Comparison of ENCODE assay signal across 9 cellular contexts in genomic region chr1:160219062-160219929, GRCh38. TPM values are rescaled to one million over a fixed set of nuclear protein-coding genes. Genes with fewer than 3 reads are reported as not detected.
DNase-seq lines count a peak whose midpoint lies in the region; ATAC-seq and TF ChIP-seq lines count a peak whose summit lies in the region.
"Had no signal": no experiment of that assay in that cellular context is flagged by ENCODE, and none has a peak within 500 bp of the region (broad histone marks: within the 10 kb centered on the region; RNA-seq: fewer than 3 reads in every experiment).

No MANE protein-coding gene starts in this region.

- ATAC-seq in Panc1 (peak; percentile 79), GM18873 (IDR thresholded peaks at IDR 0.05; ENCODE audit: low FRiP score, unreplicated experiment) (no peak), HG02938 (IDR thresholded peaks at IDR 0.05; ENCODE audit: unreplicated experiment) (no peak)
- ATAC-seq in CD4-positive, alpha-beta T cell (ENCODE audit: poor library complexity), result no peak

- no peak overlapping the region for H2AFZ ChIP-seq in neural cell (ENCODE audit: low read depth, low read length)

- POLR2A ChIA-PET in Panc1 (lab: Charles Lee), result no interaction called here
- POLR2A ChIA-PET in CD4-positive, alpha-beta T cell (lab: Charles Lee), result interaction anchor here (0.9 kb wide), 3 partner anchors 9 to 132 kb away, joined by 3 to 4 read pairs (median 3); no protein-coding TSS in a partner anchor

- H3K9me3 ChIP-seq in Panc1 (ENCODE audit: control insufficient read depth, insufficient read depth, low read depth, low read length), result no peaks in the 10 kb centered on the region
- no peaks in the 10 kb centered on the region for H3K9me3 ChIP-seq in esophagus squamous epithelium
- no peaks in the 10 kb centered on the region for H3K9me3 ChIP-seq in neural cell (ENCODE audit: low read length)
- H3K9me3 ChIP-seq in CD4-positive, alpha-beta T cell (ENCODE audit: control insufficient read depth, low read length), result no peaks in the 10 kb centered on the region
- H3K9me3 ChIP-seq: BLaER1 had no signal

- H3K27me3 ChIP-seq in Panc1 (ENCODE audit: control insufficient read depth, insufficient read depth, low read length) (no peaks in the 10 kb centered on the region), esophagus squamous epithelium (no peaks in the 10 kb centered on the region), neural cell (ENCODE audit: insufficient read depth, low read depth, low read length) (no peaks in the 10 kb centered on the region)
- no peaks in the 10 kb centered on the region for H3K27me3 ChIP-seq in CD4-positive, alpha-beta T cell (ENCODE audit: control insufficient read depth, insufficient read depth, low read length)
- H3K27me3 ChIP-seq: BLaER1 had no signal

- H3K27ac ChIP-seq in Panc1 (ENCODE audit: low read length) (no peak overlapping the region), esophagus squamous epithelium (peak overlapping the region; percentile 30 to 83 (median 80)), neural cell (ENCODE audit: low read length) (no peak overlapping the region)
- H3K27ac ChIP-seq in CD4-positive, alpha-beta T cell (ENCODE audit: low read depth, low read length), result no peak overlapping the region
- H3K27ac ChIP-seq: BLaER1 had no signal

- no peak for TF ChIP-seq POLR2A in esophagus squamous epithelium (IDR thresholded peaks at IDR 0.05)

- no peaks in the 10 kb centered on the region for H3K27me3 Mint-ChIP-seq in CD4-positive, alpha-beta T cell

- H3F3A ChIP-seq in neural cell (ENCODE audit: insufficient read depth, low read length, poor library complexity, severe bottlenecking), result no peaks in the 10 kb centered on the region

- H3K4me1 Mint-ChIP-seq in CD4-positive, alpha-beta T cell (ENCODE audit: low read depth), result no peaks in the 10 kb centered on the region

- H3K27ac Mint-ChIP-seq in CD4-positive, alpha-beta T cell, result no peak overlapping the region

- H3K4me1 ChIP-seq in Panc1 (ENCODE audit: control insufficient read depth, insufficient read depth, low read length) (no peaks in the 10 kb centered on the region), esophagus squamous epithelium (peaks cover 13 to 58% (median 25%) of the 10 kb centered on the region in 3 donors)
- H3K4me1 ChIP-seq: BLaER1 had no signal

- H3K79me2 ChIP-seq in neural cell (replicated peaks; ENCODE audit: insufficient read depth, low read length), result no peaks in the 10 kb centered on the region

- H3K4me3 ChIP-seq in Panc1 (ENCODE audit: low read depth in 2 of 2, low read length in 2 of 2), result no peak overlapping the region
- H3K4me3 ChIP-seq in esophagus squamous epithelium, result no peak overlapping the region
- no peak overlapping the region for H3K4me3 ChIP-seq in neural cell (ENCODE audit: low read length)
- H3K4me3 ChIP-seq: BLaER1 had no signal

- in situ Hi-C loops in Panc1 (cut with HindIII; ENCODE audit: low pct_unique_long_range_greater_than_20kb, low sequenced_read_pairs), result no loop called here

- TF ChIP-seq CTCF in Panc1 (IDR thresholded peaks at IDR 0.05), result peak; percentile 68
- peak in 5 of 6 experiments; percentile 37 to 55 (median 44) for TF ChIP-seq CTCF in esophagus squamous epithelium (IDR thresholded peaks at IDR 0.05)
- TF ChIP-seq CTCF in neural cell (IDR thresholded peaks at IDR 0.05; ENCODE audit: poor library complexity, severe bottlenecking), result peak; percentile 59
- TF ChIP-seq CTCF in CD4-positive, alpha-beta T cell (IDR thresholded peaks at IDR 0.05), result no peak

- H3K9me2 ChIP-seq in neural cell (ENCODE audit: insufficient read depth, low read length), result no peaks in the 10 kb centered on the region

- no peak overlapping the region for H3K4me2 ChIP-seq in neural cell (ENCODE audit: low read length)
- H3K4me2 ChIP-seq: BLaER1 had no signal

- DNase-seq in NCI-H1105 treated with DMSO at 0.1 percent for 48 hours (lab: John Stamatoyannopoulos, UW) (peak; percentile 12), NCI-H1105 (lab: John Stamatoyannopoulos, UW) (no peak), Panc1 (ENCODE audit: low read depth, low spot score) (peak; percentile 10), esophagus squamous epithelium (lab: John Stamatoyannopoulos, UW) (no peak)
- no peak for DNase-seq in CD4-positive, alpha-beta T cell

- CTCF ChIA-PET in Panc1 (lab: Charles Lee), result interaction anchor here (0.7 to 2.6 kb wide), 6 partner anchors 17 to 118 kb away, joined by 3 to 18 read pairs (median 4); no protein-coding TSS in a partner anchor
- CTCF ChIA-PET in CD4-positive, alpha-beta T cell (lab: Charles Lee), result interaction anchor here (1.9 to 2.3 kb wide), 2 partner anchors 26 to 33 kb away, joined by 7 read pairs; no protein-coding TSS in a partner anchor

- peak; percentile 63 for TF ChIP-seq RAD21 in neural cell (conservative IDR thresholded peaks at IDR 0.05)

- H3K36me3 Mint-ChIP-seq in CD4-positive, alpha-beta T cell (ENCODE audit: low read depth), result peaks cover 52% of the 10 kb centered on the region

- BruUV-seq in Panc1 (replicated peaks; lab: Mats Ljungman, UMichigan), result no TSS peak

- intact Hi-C loops in Panc1 (cut with micrococcal nuclease; ENCODE audit: unreplicated experiment), result no loop called here
- intact Hi-C loops in esophagus squamous epithelium (cut with DNase I), result no loop called here
- intact Hi-C loops in CD4-positive, alpha-beta T cell (cut with DNase I, micrococcal nuclease), result no loop called here

- H3K9ac ChIP-seq in neural cell (ENCODE audit: low read length), result no peak overlapping the region
- H3K9ac ChIP-seq: BLaER1 had no signal

- no peaks in the 10 kb centered on the region for H4K20me1 ChIP-seq in neural cell (ENCODE audit: insufficient read depth)

- 18 to 26% methylated on average over 4 of the region's 4 CpGs for WGBS in esophagus squamous epithelium, 2 donors

- no peaks in the 10 kb centered on the region for H3K9me3 Mint-ChIP-seq in CD4-positive, alpha-beta T cell

- peaks cover 43% of the 10 kb centered on the region for H3K36me3 ChIP-seq in Panc1 (ENCODE audit: control insufficient read depth, insufficient read depth, low read length)
- H3K36me3 ChIP-seq in esophagus squamous epithelium, result peaks cover 18 to 100% (median 38%) of the 10 kb centered on the region in 3 donors
- peaks cover 23% of the 10 kb centered on the region for H3K36me3 ChIP-seq in neural cell (ENCODE audit: insufficient read depth, low read length)

- TF ChIP-seq EP300 in neural cell (conservative IDR thresholded peaks at IDR 0.05; ENCODE audit: poor library complexity, severe bottlenecking), result no peak

- no peak overlapping the region for H3K4me3 Mint-ChIP-seq in CD4-positive, alpha-beta T cell

TF ChIP-seq in neural cell, 6 proteins besides CTCF, POLR2A, EP300 and RAD21:
- TF ChIP-seq REST (IDR thresholded peaks at IDR 0.05; ENCODE audit: borderline replicate concordance) (no peak), MXI1 (conservative IDR thresholded peaks at IDR 0.05; ENCODE audit: poor library complexity, severe bottlenecking) (no peak), POLR2AphosphoS5 (IDR thresholded peaks at IDR 0.05) (no peak), SMC3 (conservative IDR thresholded peaks at IDR 0.05; ENCODE audit: poor library complexity) (peak; percentile 72), EZH2 (IDR thresholded peaks at IDR 0.05; ENCODE audit: borderline replicate concordance, insufficient read depth, low read length, poor library complexity, severe bottlenecking) (no peak), TAF1 (IDR thresholded peaks at IDR 0.05; ENCODE audit: low read depth) (no peak)
TF ChIP-seq in neural cell: peak in this region for 1.

RNA-seq across cellular contexts. Expression of gene PEA15, which starts 14.1 kb away (rescaled TPM):
- total RNA-seq in Panc1 (2021; ENCODE audit: unreplicated experiment) (94.3 TPM), esophagus squamous epithelium (10 to 100 TPM; 39.1 to 86.0 (median 69.8) TPM)
- polyA plus RNA-seq in Panc1 (2012; ENCODE audit: insufficient read length), result 86.3 TPM
- polyA plus RNA-seq in neural cell, result 46.4 and 51.9 TPM in 2 replicates
- polyA minus RNA-seq in neural cell, result 33.1 and 40.9 TPM in 2 replicates
- total RNA-seq in CD4-positive, alpha-beta T cell, result 10 to 100 TPM in 1 of 2 experiments, 1 to 10 TPM in 1; 9.4 to 10.3 TPM

RNA-seq across cellular contexts. Expression of gene CASQ1, which starts 28.9 kb away (rescaled TPM):
- total RNA-seq in Panc1 (2021; ENCODE audit: unreplicated experiment), result not detected
- polyA plus RNA-seq in Panc1 (2012; ENCODE audit: insufficient read length), result not detected
- under 1 TPM in 1 of 4 donors, not detected in 3; 0.95 TPM for total RNA-seq in esophagus squamous epithelium
- not detected in 2 replicates for polyA plus RNA-seq in neural cell
- polyA minus RNA-seq in neural cell, result not detected in 2 replicates
- total RNA-seq in CD4-positive, alpha-beta T cell, result not detected

RNA-seq across cellular contexts. Expression of gene DCAF8, which starts 43.1 kb away (rescaled TPM):
- total RNA-seq in Panc1 (2021; ENCODE audit: unreplicated experiment), result 127 TPM
- polyA plus RNA-seq in Panc1 (2012; ENCODE audit: insufficient read length), result 103 TPM
- total RNA-seq in esophagus squamous epithelium, result 100 to 1,000 TPM in 1 of 4 donors, 10 to 100 TPM in 3; 54.0 to 139 (median 58.6) TPM
- 153 TPM in 2 replicates for polyA plus RNA-seq in neural cell
- 117 and 129 TPM in 2 replicates for polyA minus RNA-seq in neural cell
- 100 to 1,000 TPM; 151 to 154 TPM for total RNA-seq in CD4-positive, alpha-beta T cell

Comparison
In these comparisons a context has a peak if more than half of its experiments do, and no peak if none do; other contexts are left out.
1. DNase-seq: peak in NCI-H1105 treated with DMSO at 0.1 percent for 48 hours (single experiment) and Panc1 (single experiment); none in NCI-H1105 (single experiment), esophagus squamous epithelium (single experiment) and CD4-positive, alpha-beta T cell (0 of 10).
2. H3K27ac ChIP-seq: peak in esophagus squamous epithelium (4 of 4); none in Panc1 (single experiment), neural cell (single experiment) and CD4-positive, alpha-beta T cell (single experiment).